9 cellular contexts compared by ENCODE assay signal in the genomic region with DNA sequence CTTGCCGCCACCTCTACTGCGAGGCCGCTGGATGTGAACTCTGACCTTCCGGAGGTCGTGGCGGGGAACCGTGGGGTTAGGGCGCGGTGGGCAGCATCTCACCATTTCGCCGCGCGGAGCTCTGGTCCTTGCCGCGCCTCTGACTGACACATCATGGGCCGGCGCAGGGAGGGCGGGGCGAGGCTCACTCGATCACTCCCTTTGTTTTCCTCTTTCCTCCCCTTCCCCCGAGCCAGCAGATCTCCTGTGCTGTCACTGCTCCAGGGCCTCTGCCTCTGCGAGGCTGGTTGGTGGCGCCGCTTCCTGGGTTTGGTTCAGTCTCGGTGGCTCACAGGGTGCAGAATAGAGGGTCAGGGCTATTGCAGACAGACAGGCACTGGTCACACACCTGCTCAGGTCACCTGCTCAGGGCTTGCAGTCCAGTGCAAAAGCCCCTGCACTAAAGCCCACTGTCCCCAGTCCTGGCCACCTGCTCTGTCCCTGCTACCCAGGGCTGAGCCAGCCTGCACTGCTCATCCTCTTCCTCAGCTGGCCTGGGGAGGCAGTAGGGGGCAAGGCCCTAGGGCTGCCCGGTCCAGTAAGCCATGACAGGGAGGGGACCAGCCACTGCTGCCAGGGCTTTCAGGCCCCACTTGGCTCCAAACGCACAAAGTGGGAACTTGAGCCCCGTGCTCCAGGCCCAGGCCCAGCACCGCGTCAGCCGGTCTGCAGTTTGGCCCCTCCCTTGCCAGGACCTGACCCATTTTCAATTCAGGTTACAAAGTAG. TPM values are rescaled to one million over a fixed set of nuclear protein-coding genes. Genes with fewer than 3 reads are reported as not detected.
DNase-seq lines count a peak whose midpoint lies in the region; ATAC-seq and TF ChIP-seq lines count a peak whose summit lies in the region.
"Had no signal": no experiment of that assay in that cellular context is flagged by ENCODE, and none has a peak within 500 bp of the region (broad histone marks: within the 10 kb centered on the region; RNA-seq: fewer than 3 reads in every experiment).

No MANE protein-coding gene starts in this region.

- H3K36me3 ChIP-seq in ectodermal cell (ENCODE audit: control insufficient read depth, insufficient read depth, low read length) (no peaks in the 10 kb centered on the region), mesodermal cell (ENCODE audit: control insufficient read depth, insufficient read depth, low read length) (peaks cover 41% of the 10 kb centered on the region), upper lobe of left lung (peaks cover 0 to 39% (median 20%) of the 10 kb centered on the region in 4 donors)

- intact Hi-C loops in Right ventricle myocardium superior (cut with DNase I) (no loop called here), Right ventricle myocardium inferior (cut with DNase I) (no loop called here)

- H3K4me1 ChIP-seq in ectodermal cell (ENCODE audit: control insufficient read depth, insufficient read depth, low read length) = peaks cover 42% of the 10 kb centered on the region
- H3K4me1 ChIP-seq in mesodermal cell (ENCODE audit: control insufficient read depth, insufficient read depth, low read length, poor library complexity, severe bottlenecking) = peaks cover 24% of the 10 kb centered on the region
- peaks cover 43 to 55% (median 50%) of the 10 kb centered on the region in 4 donors for H3K4me1 ChIP-seq in upper lobe of left lung

- no peak for TF ChIP-seq EP300 in upper lobe of left lung (IDR thresholded peaks at IDR 0.05)

- DNase-seq in Right ventricle myocardium superior (peak; percentile 66), Right ventricle myocardium inferior (ENCODE audit: missing footprints) (no peak), upper lobe of left lung (peak in 1 of 2 donors; percentile 87)
- no peak for DNase-seq in stimulated activated CD4-positive, alpha-beta T cell treated with anti-CD3 and anti-CD28 coated beads, Interleukin-1b, Interleukin-23, amount 100 ng/mL, for 48 hours
- DNase-seq: stimulated activated CD4-positive, alpha-beta T cell treated with anti-CD3 and anti-CD28 coated beads, Interleukin-4, amount 100 ng/mL, for 4 hours had no signal

- peak overlapping the region; percentile 81 for H3K27ac ChIP-seq in ectodermal cell (ENCODE audit: insufficient read depth, low read depth, low read length, poor library complexity, severe bottlenecking)
- H3K27ac ChIP-seq in mesodermal cell (ENCODE audit: low read depth, low read length, severe bottlenecking) = peak overlapping the region; percentile 79
- H3K27ac ChIP-seq in upper lobe of left lung = peak overlapping the region; percentile 56 to 94 (median 73)

- H3K4me3 ChIP-seq in ectodermal cell (ENCODE audit: insufficient read depth, low read depth, low read length) (peak overlapping the region; percentile 18), mesodermal cell (ENCODE audit: extremely low read depth, insufficient read depth, low read length, poor library complexity, severe bottlenecking) (no peak overlapping the region), upper lobe of left lung (peak overlapping the region in 3 of 4 donors; percentile 1 to 27 (median 6))

- no peak for TF ChIP-seq CTCF in upper lobe of left lung (IDR thresholded peaks at IDR 0.05)

- no peaks in the 10 kb centered on the region for H3K27me3 ChIP-seq in ectodermal cell (ENCODE audit: control insufficient read depth, insufficient read depth, low read length, poor library complexity, severe bottlenecking)
- H3K27me3 ChIP-seq in upper lobe of left lung = no peaks in the 10 kb centered on the region

- 27% methylated on average over 31 of the region's 31 CpGs for WGBS in ectodermal cell, 2 experiments
- 41 to 45% methylated on average over 28 of the region's 31 CpGs for WGBS in mesodermal cell (ENCODE audit: insufficient coverage in 2 of 2), 2 experiments
- WGBS in upper lobe of left lung, 2 donors = 61 to 76% methylated on average over 21 to 27 of the region's 31 CpGs

- no peak for ATAC-seq in Right ventricle myocardium superior (ENCODE audit: poor library complexity)
- no peak for ATAC-seq in Right ventricle myocardium inferior
- no peak for ATAC-seq in upper lobe of left lung (ENCODE audit: low FRiP score in 2 of 2)
- ATAC-seq in GM18517 (IDR thresholded peaks at IDR 0.05; ENCODE audit: unreplicated experiment) = no peak
- no peak for ATAC-seq in GM18909 (IDR thresholded peaks at IDR 0.05; ENCODE audit: poor library complexity, unreplicated experiment)

- TF ChIP-seq POLR2A in upper lobe of left lung (IDR thresholded peaks at IDR 0.05) = no peak

- H3K9me3 ChIP-seq in ectodermal cell (ENCODE audit: control insufficient read depth, low read length) (no peaks in the 10 kb centered on the region), mesodermal cell (ENCODE audit: control insufficient read depth, low read length) (no peaks in the 10 kb centered on the region), upper lobe of left lung (no peaks in the 10 kb centered on the region)

RNA-seq across cellular contexts. Expression of a gene that starts 36.2 kb away (rescaled TPM):
- total RNA-seq in Right ventricle myocardium superior = 16.6 TPM
- 18.4 TPM for total RNA-seq in Right ventricle myocardium inferior
- polyA plus RNA-seq in ectodermal cell (2013, experiment 1 of 4) = 35.6 TPM
- 34.5 TPM for polyA plus RNA-seq in ectodermal cell (2013, experiment 2 of 4)
- 25.7 TPM for polyA plus RNA-seq in ectodermal cell (2013, experiment 3 of 4)
- polyA plus RNA-seq in ectodermal cell (2013, experiment 4 of 4) = 30.3 TPM
- polyA plus RNA-seq in mesodermal cell (2013, experiment 1 of 2) = 29.5 TPM
- 25.3 TPM for polyA plus RNA-seq in mesodermal cell (2013, experiment 2 of 2)
- total RNA-seq in upper lobe of left lung = 10 to 100 TPM; 18.4 to 81.8 (median 53.9) TPM
